Comparison of ENCODE assay signal across 21 cellular contexts in genomic region chr21:39891111-39891510, GRCh38. TPM values are rescaled to one million over a fixed set of nuclear protein-coding genes. Genes with fewer than 3 reads are reported as not detected.
DNase-seq lines count a peak whose midpoint lies in the region; ATAC-seq and TF ChIP-seq lines count a peak whose summit lies in the region.
"Had no signal": no experiment of that assay in that cellular context is flagged by ENCODE, and none has a peak within 500 bp of the region (broad histone marks: within the 10 kb centered on the region; RNA-seq: fewer than 3 reads in every experiment).

No MANE protein-coding gene starts in this region.

- peak overlapping the region; percentile 38 for H3K18ac ChIP-seq in H9 (ENCODE audit: insufficient read length, low read depth, low read length)

- H3K27ac ChIP-seq in H9 (ENCODE audit: insufficient read length, low read depth, low read length) (no peak overlapping the region), thoracic aorta (peak overlapping the region; percentile 36 to 46), heart left ventricle (no peak overlapping the region)
- H3K27ac ChIP-seq: 22Rv1, A549, C4-2B had no signal

- no peak overlapping the region for H2BK12ac ChIP-seq in H9 (ENCODE audit: insufficient read length, low read depth, low read length)

- no peaks in the 10 kb centered on the region for H4K20me1 ChIP-seq in H9 (ENCODE audit: control insufficient read depth, insufficient read depth, insufficient read length)

- H3K36me3 Mint-ChIP-seq in H9 (ENCODE audit: insufficient read depth in 1 of 3, low read depth in 3 of 3) (no peaks in the 10 kb centered on the region; a peak in 1 of 7 replicates), nephron (ENCODE audit: low read depth) (no peaks in the 10 kb centered on the region)
- no peaks in the 10 kb centered on the region for H3K36me3 Mint-ChIP-seq in activated naive CD4-positive, alpha-beta T cell treated with anti-CD3 and anti-CD28 coated beads, Interleukin-2, amount 50 U/mL, for 72 hours

- H2AK5ac ChIP-seq in H9 (ENCODE audit: insufficient read length, low read length), result no peak overlapping the region

- DNase-seq in H9 (no peak), putamen (ENCODE audit: low spot score) (peak; percentile 83), thoracic aorta (ENCODE audit: low spot score) (no peak), heart left ventricle (no peak), occipital lobe (lab: John Stamatoyannopoulos, UW) (no peak), mucosa of descending colon (no peak)
- DNase-seq in activated naive CD4-positive, alpha-beta T cell treated with anti-CD3 and anti-CD28 coated beads, Interleukin-2, amount 50 U/mL, for 72 hours (ENCODE audit: low spot score in 2 of 2), result no peak
- DNase-seq: AML-193; CD4-positive, alpha-beta T cell; DMS153; DMS79; GDM1 had no signal

- H3K4me2 ChIP-seq in H9 (ENCODE audit: insufficient read depth, insufficient read length, low read length), result no peak overlapping the region
- H3K4me2 ChIP-seq: A549, GM23338 had no signal

- no peak overlapping the region for H3K4ac ChIP-seq in H9 (ENCODE audit: low read depth, low read length)

- H2BK15ac ChIP-seq in H9 (ENCODE audit: low read depth, low read length), result no peak overlapping the region

- H3K36me3 ChIP-seq in thoracic aorta (no peaks in the 10 kb centered on the region), heart left ventricle (no peaks in the 10 kb centered on the region), mucosa of descending colon (ENCODE audit: low read depth) (no peaks in the 10 kb centered on the region)

- H4K8ac ChIP-seq in H9 (replicated peaks; ENCODE audit: insufficient read length, low read depth, low read length), result no peak overlapping the region

- H3K27me3 Mint-ChIP-seq in H9 (ENCODE audit: low read depth), result peaks cover 4% of the 10 kb centered on the region
- H3K27me3 Mint-ChIP-seq in nephron (ENCODE audit: low read depth), result peaks cover 14% of the 10 kb centered on the region

- H3K9ac ChIP-seq in H9 (ENCODE audit: extremely low read depth, insufficient read length, low read length), result no peak overlapping the region

- H3K56ac ChIP-seq in H9 (ENCODE audit: insufficient read length, low read depth, low read length), result no peak overlapping the region

- H2BK5ac ChIP-seq in H9 (ENCODE audit: insufficient read length, low read length), result no peak overlapping the region

- no peaks in the 10 kb centered on the region; a peak in 2 of 5 replicates for H3K9me3 Mint-ChIP-seq in H9
- H3K9me3 Mint-ChIP-seq in nephron, result no peaks in the 10 kb centered on the region
- peaks cover 0 to 6% of the 10 kb centered on the region in 2 donors for H3K9me3 Mint-ChIP-seq in activated naive CD4-positive, alpha-beta T cell treated with anti-CD3 and anti-CD28 coated beads, Interleukin-2, amount 50 U/mL, for 72 hours
- H3K9me3 Mint-ChIP-seq: CD4-positive, alpha-beta T cell; GM23338 had no signal

- H3K4me1 ChIP-seq in H9 (ENCODE audit: insufficient read depth, low read length) (no peaks in the 10 kb centered on the region), thoracic aorta (ENCODE audit: control insufficient read depth in 1 of 2, low read depth in 2 of 2) (peaks cover 0 to 11% of the 10 kb centered on the region in 2 donors), heart left ventricle (no peaks in the 10 kb centered on the region), mucosa of descending colon (ENCODE audit: low read depth) (no peaks in the 10 kb centered on the region)
- H3K4me1 ChIP-seq: A549 had no signal

- no peak overlapping the region for H4K5ac ChIP-seq in H9 (ENCODE audit: insufficient read length, low read depth, low read length)

- H3K27ac Mint-ChIP-seq in H9 (no peak overlapping the region), nephron (peak overlapping the region in 2 of 3 experiments; percentile 43 to 66)
- no peak overlapping the region for H3K27ac Mint-ChIP-seq in activated naive CD4-positive, alpha-beta T cell treated with anti-CD3 and anti-CD28 coated beads, Interleukin-2, amount 50 U/mL, for 72 hours
- H3K27ac Mint-ChIP-seq: CD4-positive, alpha-beta T cell; GM23338 had no signal

- no CpG with 5 or more reads among the region's 5 CpGs for WGBS in H9 (ENCODE audit: extremely low coverage, insufficient read length, low lambda C conversion rate)
- 88 to 96% (median 90%) methylated on average over 5 of the region's 5 CpGs for WGBS in heart left ventricle, 4 donors

- H3K4me1 Mint-ChIP-seq in H9 (no peaks in the 10 kb centered on the region), nephron (peaks cover 12% of the 10 kb centered on the region)
- H3K4me1 Mint-ChIP-seq: GM23338 had no signal

- no peaks in the 10 kb centered on the region for H3K27me3 ChIP-seq in H9 (ENCODE audit: insufficient read depth, low read length)
- H3K27me3 ChIP-seq in thoracic aorta (replicated peaks; ENCODE audit: insufficient read depth), result no peaks in the 10 kb centered on the region
- H3K27me3 ChIP-seq in heart left ventricle, result no peaks in the 10 kb centered on the region

- H3K4me3 ChIP-seq in thoracic aorta, result no peak overlapping the region
- no peak overlapping the region for H3K4me3 ChIP-seq in heart left ventricle
- no peak overlapping the region for H3K4me3 ChIP-seq in mucosa of descending colon
- H3K4me3 ChIP-seq: A549, GM23338 had no signal

- ATAC-seq in thoracic aorta (ENCODE audit: insufficient number of reproducible peaks, low FRiP score, low read depth) (no peak), heart left ventricle (no peak), mucosa of descending colon (no peak)
- ATAC-seq in activated naive CD4-positive, alpha-beta T cell treated with anti-CD3 and anti-CD28 coated beads, Interleukin-2, amount 50 U/mL, for 72 hours, result no peak
- ATAC-seq: A549, GM23338, HCT116 had no signal

- TF ChIP-seq CTCF in H9 (conservative IDR thresholded peaks at IDR 0.05) (no peak), nephron (IDR thresholded peaks at IDR 0.05; ENCODE audit: unreplicated experiment in 3 of 3) (no peak), thoracic aorta (IDR thresholded peaks at IDR 0.05) (no peak), heart left ventricle (IDR thresholded peaks at IDR 0.05) (no peak), mucosa of descending colon (IDR thresholded peaks at IDR 0.05) (no peak)

- no peak overlapping the region for H3T11ph ChIP-seq in H9 (ENCODE audit: low read length)

- no peaks in the 10 kb centered on the region for H3K23me2 ChIP-seq in H9 (ENCODE audit: insufficient read length, low read depth, low read length, poor library complexity, severe bottlenecking)

- H3K23ac ChIP-seq in H9 (ENCODE audit: insufficient read length, low read depth, low read length), result no peak overlapping the region

- H3K9me3 ChIP-seq in H9 (ENCODE audit: control insufficient read depth, low read depth, low read length) (no peaks in the 10 kb centered on the region), thoracic aorta (no peaks in the 10 kb centered on the region), heart left ventricle (no peaks in the 10 kb centered on the region), mucosa of descending colon (no peaks in the 10 kb centered on the region)
- H3K9me3 ChIP-seq: A549 had no signal

- H3K4me3 Mint-ChIP-seq in H9, result no peak overlapping the region
- H3K4me3 Mint-ChIP-seq in nephron, result no peak overlapping the region
- H3K4me3 Mint-ChIP-seq: CD4-positive, alpha-beta T cell; GM23338 had no signal

- no peak overlapping the region for H4K91ac ChIP-seq in H9 (ENCODE audit: insufficient read length, low read depth, low read length)

- H2BK120ac ChIP-seq in H9 (ENCODE audit: low read depth, low read length, poor library complexity, severe bottlenecking), result no peak overlapping the region

- H3K79me2 ChIP-seq in H9 (ENCODE audit: insufficient read depth, low read length), result no peaks in the 10 kb centered on the region

- no peak overlapping the region for H3K14ac ChIP-seq in H9 (ENCODE audit: insufficient read depth, low read length)

- no peak for TF ChIP-seq POLR2A in heart left ventricle (IDR thresholded peaks at IDR 0.05)

- no peaks in the 10 kb centered on the region for H3K79me1 ChIP-seq in H9 (ENCODE audit: insufficient read depth, low read depth, low read length, poor library complexity, severe bottlenecking)

- H2BK20ac ChIP-seq in H9 (ENCODE audit: low read depth, low read length, poor library complexity, severe bottlenecking), result no peak overlapping the region

- no peak overlapping the region for H2AFZ ChIP-seq in H9 (ENCODE audit: low read length)
- H2AFZ ChIP-seq: GM23338 had no signal

- intact Hi-C loops in heart left ventricle (cut with DNase I) (no loop called here), mucosa of descending colon (cut with DNase I, micrococcal nuclease) (no loop called here)

RNA-seq across cellular contexts. Expression of gene PCP4, which starts 23.9 kb away (rescaled TPM):
- 0.59 and 0.77 TPM in 2 replicates for total RNA-seq in H9 (2021)
- 1 to 10 TPM in 1 of 2 donors, not detected in 1; 5.4 TPM for total RNA-seq in thoracic aorta
- total RNA-seq in activated naive CD4-positive, alpha-beta T cell treated with anti-CD3 and anti-CD28 coated beads, Interleukin-2, amount 50 U/mL, for 72 hours, result not detected
- 1 to 10 TPM in 8 of 9 donors, under 1 TPM in 1; 0.96 to 7.7 (median 3.9) TPM for total RNA-seq in heart left ventricle
- 1 to 10 TPM in 1 of 2 donors, under 1 TPM in 1; 0.64 to 9.6 TPM for polyA plus RNA-seq in heart left ventricle
- 1.6 TPM for total RNA-seq in occipital lobe
- 10 to 100 TPM in 1 of 3 donors, 1 to 10 TPM in 2; 1.4 to 23.6 (median 3.9) TPM for total RNA-seq in mucosa of descending colon
- total RNA-seq: CD4-positive, alpha-beta T cell; Daoy; GM23338; HT-29 had no signal
- polyA plus RNA-seq: A549, BJ had no signal

Comparison
In these comparisons a context has a peak if more than half of its experiments do, and no peak if none do; other contexts are left out.
1. H3K27ac ChIP-seq: peak in thoracic aorta (2 of 2); none in H9 (single experiment) and heart left ventricle (0 of 12).
2. H3K27ac Mint-ChIP-seq: peak in nephron (2 of 3); none in H9 (0 of 3) and activated naive CD4-positive, alpha-beta T cell treated with anti-CD3 and anti-CD28 coated beads, Interleukin-2, amount 50 U/mL, for 72 hours (0 of 2).